ENCODE assay signal across 8 cellular contexts in genomic region chr10:73886085-73886529, GRCh38. TPM values are rescaled to one million over a fixed set of nuclear protein-coding genes. Genes with fewer than 3 reads are reported as not detected.
DNase-seq lines count a peak whose midpoint lies in the region; ATAC-seq and TF ChIP-seq lines count a peak whose summit lies in the region.

No MANE protein-coding gene starts in this region.

- H3K9me3 ChIP-seq in SJSA1 (replicated peaks) (no peaks in the 10 kb centered on the region), trophoblast cell (ENCODE audit: insufficient read depth, low read depth, low read length) (no peaks in the 10 kb centered on the region), upper lobe of right lung (no peaks in the 10 kb centered on the region)

- H3K36me3 ChIP-seq in SJSA1 = no peaks in the 10 kb centered on the region
- H3K36me3 ChIP-seq in trophoblast cell (ENCODE audit: control insufficient read depth in 1 of 2, insufficient read depth in 2 of 2, low read length in 2 of 2) = no peaks in the 10 kb centered on the region
- H3K36me3 ChIP-seq in upper lobe of right lung = no peaks in the 10 kb centered on the region

- peak; percentile 85 for DNase-seq in Ammon's horn (ENCODE audit: low spot score)
- DNase-seq in HuH-7.5 (ENCODE audit: low spot score) = peak; percentile 53
- peak; percentile 76 to 88 for DNase-seq in SJSA1 (ENCODE audit: low read depth in 1 of 2, low spot score in 2 of 2)
- peak; percentile 63 for DNase-seq in activated naive CD4-positive, alpha-beta T cell treated with anti-CD3 and anti-CD28 coated beads, Interleukin-2, amount 50 U/mL, for 16 hours
- peak; percentile 86 for DNase-seq in glomerular visceral epithelial cell (ENCODE audit: extremely low spot score)
- DNase-seq in trophoblast cell = peak; percentile 56 to 87
- peak; percentile 75 for DNase-seq in upper lobe of right lung

- no CpG with 5 or more reads among the region's 5 CpGs for WGBS in trophoblast cell (ENCODE audit: extremely low coverage, insufficient coverage, insufficient read length)

- no peak overlapping the region for H2AFZ ChIP-seq in trophoblast cell (ENCODE audit: insufficient read depth, low read length, poor library complexity)

- H3K4me1 ChIP-seq in SJSA1 (replicated peaks) (peaks cover 46% of the 10 kb centered on the region), trophoblast cell (ENCODE audit: control insufficient read depth in 1 of 2, insufficient read depth in 2 of 2, low read length in 2 of 2) (peaks cover 21 to 25% of the 10 kb centered on the region in 2 experiments), upper lobe of right lung (peaks cover 29% of the 10 kb centered on the region)

- H3K27me3 ChIP-seq in SJSA1 (replicated peaks) = no peaks in the 10 kb centered on the region
- no peaks in the 10 kb centered on the region for H3K27me3 ChIP-seq in trophoblast cell (ENCODE audit: insufficient read depth, low read length)
- no peaks in the 10 kb centered on the region for H3K27me3 ChIP-seq in upper lobe of right lung

- H3K79me1 ChIP-seq in trophoblast cell (ENCODE audit: low read length) = peaks cover 17% of the 10 kb centered on the region

- ATAC-seq in GM18907 (IDR thresholded peaks at IDR 0.05; ENCODE audit: unreplicated experiment) = peak; percentile 77
- ATAC-seq in upper lobe of right lung = peak; percentile 91

- H3K14ac ChIP-seq in trophoblast cell (ENCODE audit: low read length) = no peak overlapping the region

- no peak overlapping the region for H3K9ac ChIP-seq in trophoblast cell (ENCODE audit: low read length)

- no peak overlapping the region for H3K4me2 ChIP-seq in trophoblast cell (ENCODE audit: low read length)

- intact Hi-C loops in upper lobe of right lung (cut with DNase I) = loop anchor here (10.0 kb wide), 1 partner anchor 209 kb away; no protein-coding TSS in a partner anchor

- TF ChIP-seq CTCF in upper lobe of right lung (IDR thresholded peaks at IDR 0.05) = peak; percentile 85

- H4K8ac ChIP-seq in trophoblast cell (ENCODE audit: low read depth, low read length) = no peak overlapping the region

- no peak overlapping the region for H3K23ac ChIP-seq in trophoblast cell (ENCODE audit: low read length)

- peak overlapping the region; percentile 15 for H2BK12ac ChIP-seq in trophoblast cell (ENCODE audit: low read length)

- no peak overlapping the region for H3K18ac ChIP-seq in trophoblast cell (ENCODE audit: low read length)

- H3K4ac ChIP-seq in trophoblast cell (ENCODE audit: low read depth, low read length) = no peak overlapping the region

- no peak overlapping the region for H4K12ac ChIP-seq in trophoblast cell (ENCODE audit: low read depth, low read length)

- H4K91ac ChIP-seq in trophoblast cell (ENCODE audit: low read depth, low read length) = no peak overlapping the region

- H3K4me3 ChIP-seq in SJSA1 (no peak overlapping the region), trophoblast cell (ENCODE audit: low read depth, low read length) (no peak overlapping the region), upper lobe of right lung (no peak overlapping the region)

- H2BK5ac ChIP-seq in trophoblast cell (ENCODE audit: low read depth, low read length, poor library complexity) = no peak overlapping the region

- H3K27ac ChIP-seq in SJSA1 (peak overlapping the region; percentile 95), trophoblast cell (ENCODE audit: low read depth, low read length) (no peak overlapping the region), upper lobe of right lung (peak overlapping the region; percentile 79)

- H3K79me2 ChIP-seq in trophoblast cell (ENCODE audit: control insufficient read depth, insufficient read depth, low read length, poor library complexity) = peaks cover 2% of the 10 kb centered on the region

- no peak overlapping the region for H2AK5ac ChIP-seq in trophoblast cell (ENCODE audit: low read length)

- H2BK120ac ChIP-seq in trophoblast cell (ENCODE audit: insufficient read depth, low read length, poor library complexity) = peak overlapping the region; percentile 40

RNA-seq across cellular contexts. Expression of gene CAMK2G, which starts 11.8 kb away (rescaled TPM):
- 12.5 and 17.6 TPM in 2 replicates for total RNA-seq in SJSA1 (2014; rRNA removed; shearing (Covaris generic))
- polyA plus RNA-seq in trophoblast cell (2013) = 21.4 and 23.0 TPM in 2 replicates
- total RNA-seq in upper lobe of right lung = 36.2 TPM

RNA-seq across cellular contexts. Expression of gene PLAU, which starts 24.8 kb away (rescaled TPM):
- total RNA-seq in SJSA1 (2014; rRNA removed; shearing (Covaris generic)) = 4.7 and 6.0 TPM in 2 replicates
- 5.6 and 6.2 TPM in 2 replicates for polyA plus RNA-seq in trophoblast cell (2013)
- 16.8 TPM for total RNA-seq in upper lobe of right lung
